ENCODE assay signal across 8 cellular contexts in genomic region chr2:69645026-69645425, GRCh38. TPM values are rescaled to one million over a fixed set of nuclear protein-coding genes. Genes with fewer than 3 reads are reported as not detected.
A peak's percentile ranks its signal among the peaks of the same experiment; 100 is the strongest.
DNase-seq lines count a peak whose midpoint lies in the region; ATAC-seq and TF ChIP-seq lines count a peak whose summit lies in the region.

No MANE protein-coding gene starts in this region.

- H3K27me3 Mint-ChIP-seq in activated naive CD8-positive, alpha-beta T cell treated with anti-CD3 and anti-CD28 coated beads, Interleukin-2, amount 10 ng/mL, durations not matched to agents 7 days and 5 days = no peaks in the 10 kb centered on the region

- peaks cover 21% of the 10 kb centered on the region for H3K36me3 Mint-ChIP-seq in activated naive CD8-positive, alpha-beta T cell treated with anti-CD3 and anti-CD28 coated beads, Interleukin-2, amount 10 ng/mL, durations not matched to agents 7 days and 5 days

- no peak for TF ChIP-seq POLR2A in testis (IDR thresholded peaks at IDR 0.05)

- peaks cover 55% of the 10 kb centered on the region for H3K4me1 Mint-ChIP-seq in activated naive CD8-positive, alpha-beta T cell treated with anti-CD3 and anti-CD28 coated beads, Interleukin-2, amount 10 ng/mL, durations not matched to agents 7 days and 5 days

- H3K27me3 ChIP-seq in HUES64 (ENCODE audit: insufficient read depth, low read length) = peaks cover 10% of the 10 kb centered on the region; the same call in 1 of the 2 replicates
- H3K27me3 ChIP-seq in testis = no peaks in the 10 kb centered on the region

- H3K36me3 ChIP-seq in HUES64 (ENCODE audit: insufficient read depth, low read length) (no peaks in the 10 kb centered on the region), testis (ENCODE audit: low read depth, missing control alignments) (no peaks in the 10 kb centered on the region)

- H3K27ac ChIP-seq in HUES64 (ENCODE audit: low read depth, low read length) = no peak overlapping the region
- H3K27ac ChIP-seq in testis = peak overlapping the region; percentile 93 to 98

- H3K4me3 ChIP-seq in HUES64 (ENCODE audit: low read length) (peak overlapping the region; percentile 100), testis (peak overlapping the region; percentile 92 to 95)

- intact Hi-C loops in testis (cut with DNase I; ENCODE audit: low total_unique reads) = no loop called here

- H3K4me1 ChIP-seq in HUES64 (ENCODE audit: insufficient read depth, low read length) = peaks cover 28% of the 10 kb centered on the region
- peaks cover 29% of the 10 kb centered on the region for H3K4me1 ChIP-seq in testis

- no peak for TF ChIP-seq CTCF in testis (IDR thresholded peaks at IDR 0.05)

- H3K9ac ChIP-seq in HUES64 (ENCODE audit: low read depth, low read length) = no peak overlapping the region; the same call in 1 of the 2 replicates

- peak; percentile 22 for DNase-seq in CD1c-positive myeloid dendritic cell (ENCODE audit: extremely low spot score)
- no peak for DNase-seq in activated naive CD8-positive, alpha-beta T cell treated with anti-CD3 and anti-CD28 coated beads, Interleukin-2, amount 10 ng/mL, durations not matched to agents 7 days and 5 days
- DNase-seq in left kidney (ENCODE audit: low read depth, low spot score) = peak; percentile 27
- no peak for DNase-seq in testis
- DNase-seq in AG08396 (ENCODE audit: low spot score) = no peak

- peak; percentile 23 for ATAC-seq in activated naive CD8-positive, alpha-beta T cell treated with anti-CD3 and anti-CD28 coated beads, Interleukin-2, amount 10 ng/mL, durations not matched to agents 7 days and 5 days (ENCODE audit: low read depth)
- ATAC-seq in GM18517 (IDR thresholded peaks at IDR 0.05; ENCODE audit: unreplicated experiment) (no peak), HG03432 (IDR thresholded peaks at IDR 0.05; ENCODE audit: unreplicated experiment) (no peak)

- H3K9me3 ChIP-seq in HUES64 (ENCODE audit: insufficient read depth, low read depth, low read length) (no peaks in the 10 kb centered on the region), testis (no peaks in the 10 kb centered on the region)

- peak overlapping the region; percentile 98 for H3K4me3 Mint-ChIP-seq in activated naive CD8-positive, alpha-beta T cell treated with anti-CD3 and anti-CD28 coated beads, Interleukin-2, amount 10 ng/mL, durations not matched to agents 7 days and 5 days

- 11% methylated on average over 6 of the region's 7 CpGs for WGBS in HUES64
- WGBS in testis, 2 donors = 5% methylated on average over 7 of the region's 7 CpGs

- no peaks in the 10 kb centered on the region for H3K9me3 Mint-ChIP-seq in activated naive CD8-positive, alpha-beta T cell treated with anti-CD3 and anti-CD28 coated beads, Interleukin-2, amount 10 ng/mL, durations not matched to agents 7 days and 5 days

- POLR2A ChIA-PET in activated naive CD8-positive, alpha-beta T cell treated with anti-CD3 and anti-CD28 coated beads, Interleukin-2, amount 10 ng/mL, durations not matched to agents 7 days and 5 days (lab: Charles Lee) = interaction anchor here (0.7 to 6.4 kb wide), 22 partner anchors 12 to 208 kb away, joined by 3 to 61 read pairs (median 4); partner anchors contain the start of gene NFU1

- H3K27ac Mint-ChIP-seq in activated naive CD8-positive, alpha-beta T cell treated with anti-CD3 and anti-CD28 coated beads, Interleukin-2, amount 10 ng/mL, durations not matched to agents 7 days and 5 days = peak overlapping the region; percentile 99

RNA-seq across cellular contexts. Expression of gene AAK1, which starts 1.5 kb away (rescaled TPM):
- polyA plus RNA-seq in HUES64 (2013, experiment 1 of 2) = 17.3 TPM
- polyA plus RNA-seq in HUES64 (2013, experiment 2 of 2) = 16.5 TPM
- 100 to 1,000 TPM; 143 to 144 TPM for total RNA-seq in activated naive CD8-positive, alpha-beta T cell treated with anti-CD3 and anti-CD28 coated beads, Interleukin-2, amount 10 ng/mL, durations not matched to agents 7 days and 5 days
- total RNA-seq in testis = 10 to 100 TPM; 47.9 to 62.1 TPM
- 20.3 TPM for polyA plus RNA-seq in testis (ENCODE audit: insufficient read depth, low read depth, low replicate concordance)

Comparison
In these comparisons a context has a peak if more than half of its experiments do, and no peak if none do; other contexts are left out.
1. DNase-seq: peak in CD1c-positive myeloid dendritic cell (single experiment) and left kidney (single experiment); none in activated naive CD8-positive, alpha-beta T cell treated with anti-CD3 and anti-CD28 coated beads, Interleukin-2, amount 10 ng/mL, durations not matched to agents 7 days and 5 days (single experiment), testis (single experiment) and AG08396 (single experiment).